ENCODE assay signal across 19 cellular contexts in genomic region chr1:24975391-24975790, GRCh38. TPM values are rescaled to one million over a fixed set of nuclear protein-coding genes. Genes with fewer than 3 reads are reported as not detected.
DNase-seq lines count a peak whose midpoint lies in the region; ATAC-seq and TF ChIP-seq lines count a peak whose summit lies in the region.
"Had no signal": no experiment of that assay in that cellular context is flagged by ENCODE, and none has a peak within 500 bp of the region (broad histone marks: within the 10 kb centered on the region; RNA-seq: fewer than 3 reads in every experiment).

No MANE protein-coding gene starts in this region.

- H3K27ac ChIP-seq in OCI-LY7 (ENCODE audit: low read depth, low read length, poor library complexity, severe bottlenecking), result no peak overlapping the region
- H3K27ac ChIP-seq: 22Rv1, A549, BLaER1, GM23248, HL-60 had no signal

- intact Hi-C loops in activated CD4-positive, alpha-beta T cell treated with anti-CD3 and anti-CD28 coated beads, Interleukin-2, amount 10 ng/mL, durations not matched to agents 24 days and 14 days (cut with micrococcal nuclease), result no loop called here
- intact Hi-C loops in natural killer cell (cut with micrococcal nuclease) (no loop called here), OCI-LY7 (cut with micrococcal nuclease; ENCODE audit: unreplicated experiment) (no loop called here)

- H3K4me1 Mint-ChIP-seq in activated CD4-positive, alpha-beta T cell treated with anti-CD3 and anti-CD28 coated beads, Interleukin-2, amount 10 ng/mL, durations not matched to agents 24 days and 14 days, result peaks cover 63% of the 10 kb centered on the region
- peaks cover 61 to 68% of the 10 kb centered on the region in 2 donors for H3K4me1 Mint-ChIP-seq in natural killer cell treated with Interleukin-12 subunit alpha and Interleukin-12 subunit beta and Interleukin-15 and Interleukin-18, amount 100 ng/mL, for 72 hours (ENCODE audit: low read depth in 2 of 2)
- peaks cover 21 to 37% of the 10 kb centered on the region in 2 donors for H3K4me1 Mint-ChIP-seq in natural killer cell

- DNase-seq in activated CD4-positive, alpha-beta T cell treated with anti-CD3 and anti-CD28 coated beads, Interleukin-2, amount 10 ng/mL, durations not matched to agents 24 days and 14 days, result no peak
- DNase-seq in activated CD4-positive, alpha-beta T cell treated with anti-CD3 and anti-CD28 coated beads for 1 hour, result no peak
- DNase-seq in natural killer cell treated with Interleukin-12 subunit alpha and Interleukin-12 subunit beta and Interleukin-15 and Interleukin-18, amount 100 ng/mL, for 72 hours (ENCODE audit: low spot score), result no peak
- DNase-seq in natural killer cell (no peak), OCI-LY7 (ENCODE audit: low spot score) (peak; percentile 29), AG08396 (ENCODE audit: low spot score) (no peak)
- DNase-seq in activated CD8-positive, alpha-beta memory T cell treated with anti-CD3 and anti-CD28 coated beads for 24 hours, result no peak
- DNase-seq: CD4-positive, alpha-beta memory T cell; DMS79 treated with DMSO at 0.1 percent for 48 hours; GM23248; HFFc6; IMR-90; KBM-7 had no signal

- H3K27ac Mint-ChIP-seq in activated CD4-positive, alpha-beta T cell treated with anti-CD3 and anti-CD28 coated beads, Interleukin-2, amount 10 ng/mL, durations not matched to agents 24 days and 14 days, result peak overlapping the region; percentile 17
- peak overlapping the region; percentile 0 to 45 for H3K27ac Mint-ChIP-seq in natural killer cell treated with Interleukin-12 subunit alpha and Interleukin-12 subunit beta and Interleukin-15 and Interleukin-18, amount 100 ng/mL, for 72 hours
- no peak overlapping the region for H3K27ac Mint-ChIP-seq in natural killer cell
- H3K27ac Mint-ChIP-seq: HFFc6 had no signal

- H2AFZ ChIP-seq in OCI-LY7 (ENCODE audit: low read length), result no peak overlapping the region
- H2AFZ ChIP-seq: GM23248 had no signal

- TF ChIP-seq CTCF in natural killer cell (IDR thresholded peaks at IDR 0.05) (no peak), OCI-LY7 (conservative IDR thresholded peaks at IDR 0.05; ENCODE audit: low read length) (no peak)

- peaks cover 20% of the 10 kb centered on the region for H3K9me3 ChIP-seq in OCI-LY7 (ENCODE audit: low read length)

- H3K4me3 ChIP-seq in OCI-LY7 (ENCODE audit: low read depth, low read length, poor library complexity, severe bottlenecking), result no peak overlapping the region
- H3K4me3 ChIP-seq: A549, BLaER1, GM23248, HAP-1 had no signal

- no peaks in the 10 kb centered on the region for H4K20me1 ChIP-seq in OCI-LY7 (ENCODE audit: insufficient read depth, low read length)
- H4K20me1 ChIP-seq: BLaER1 had no signal

- H3K36me3 Mint-ChIP-seq in activated CD4-positive, alpha-beta T cell treated with anti-CD3 and anti-CD28 coated beads, Interleukin-2, amount 10 ng/mL, durations not matched to agents 24 days and 14 days (ENCODE audit: low read depth), result peaks cover 32% of the 10 kb centered on the region
- H3K36me3 Mint-ChIP-seq in natural killer cell treated with Interleukin-12 subunit alpha and Interleukin-12 subunit beta and Interleukin-15 and Interleukin-18, amount 100 ng/mL, for 72 hours, result peaks cover 38% of the 10 kb centered on the region
- H3K36me3 Mint-ChIP-seq in natural killer cell, result peaks cover 32% of the 10 kb centered on the region

- H3K36me3 ChIP-seq in OCI-LY7 (ENCODE audit: insufficient read depth, low read length), result no peaks in the 10 kb centered on the region
- H3K36me3 ChIP-seq: BLaER1, HAP-1 had no signal

- H3K4me3 Mint-ChIP-seq in activated CD4-positive, alpha-beta T cell treated with anti-CD3 and anti-CD28 coated beads, Interleukin-2, amount 10 ng/mL, durations not matched to agents 24 days and 14 days, result no peak overlapping the region
- no peak overlapping the region for H3K4me3 Mint-ChIP-seq in natural killer cell treated with Interleukin-12 subunit alpha and Interleukin-12 subunit beta and Interleukin-15 and Interleukin-18, amount 100 ng/mL, for 72 hours
- no peak overlapping the region for H3K4me3 Mint-ChIP-seq in natural killer cell
- H3K4me3 Mint-ChIP-seq: CD14-positive monocyte; CD4-positive, alpha-beta memory T cell; HFFc6 had no signal

- no peaks in the 10 kb centered on the region for H3K9me2 ChIP-seq in OCI-LY7 (ENCODE audit: insufficient read depth, low read length)

- no peaks in the 10 kb centered on the region for H3K27me3 Mint-ChIP-seq in activated CD4-positive, alpha-beta T cell treated with anti-CD3 and anti-CD28 coated beads, Interleukin-2, amount 10 ng/mL, durations not matched to agents 24 days and 14 days
- peaks cover 22 to 23% of the 10 kb centered on the region in 2 donors for H3K27me3 Mint-ChIP-seq in natural killer cell treated with Interleukin-12 subunit alpha and Interleukin-12 subunit beta and Interleukin-15 and Interleukin-18, amount 100 ng/mL, for 72 hours
- H3K27me3 Mint-ChIP-seq in natural killer cell (ENCODE audit: low read depth in 2 of 2), result peaks cover 54 to 56% of the 10 kb centered on the region in 2 donors
- H3K27me3 Mint-ChIP-seq: CD4-positive, alpha-beta memory T cell had no signal

- H3K4me2 ChIP-seq in OCI-LY7 (ENCODE audit: low read length), result no peak overlapping the region
- H3K4me2 ChIP-seq: A549, BLaER1 had no signal

- H3K4me1 ChIP-seq in OCI-LY7 (ENCODE audit: insufficient read depth, low read length, poor library complexity, severe bottlenecking), result no peaks in the 10 kb centered on the region
- H3K4me1 ChIP-seq: A549, HAP-1 had no signal

- POLR2A ChIA-PET in OCI-LY7 (lab: Charles Lee), result no interaction called here

- H3K9me3 Mint-ChIP-seq in activated CD4-positive, alpha-beta T cell treated with anti-CD3 and anti-CD28 coated beads, Interleukin-2, amount 10 ng/mL, durations not matched to agents 24 days and 14 days, result peaks cover 31% of the 10 kb centered on the region
- H3K9me3 Mint-ChIP-seq in natural killer cell treated with Interleukin-12 subunit alpha and Interleukin-12 subunit beta and Interleukin-15 and Interleukin-18, amount 100 ng/mL, for 72 hours, result peaks cover 25% of the 10 kb centered on the region
- peaks cover 11 to 13% of the 10 kb centered on the region in 2 donors for H3K9me3 Mint-ChIP-seq in natural killer cell

- no TSS peak for BruUV-seq in OCI-LY7 (replicated peaks; lab: Mats Ljungman, UMichigan)

- H3K79me2 ChIP-seq in OCI-LY7 (ENCODE audit: insufficient read depth, low read depth, low read length), result no peaks in the 10 kb centered on the region

- no peak for ATAC-seq in natural killer cell treated with Interleukin-12 subunit alpha and Interleukin-12 subunit beta and Interleukin-15 and Interleukin-18, amount 100 ng/mL, for 72 hours
- no peak for ATAC-seq in natural killer cell
- ATAC-seq: A549 had no signal

- CTCF ChIA-PET in OCI-LY7 (lab: Charles Lee; ENCODE audit: unreplicated experiment), result no interaction called here

RNA-seq across cellular contexts. Expression of gene RUNX3, which starts 45.3 kb away (rescaled TPM):
- total RNA-seq in activated CD4-positive, alpha-beta T cell treated with anti-CD3 and anti-CD28 coated beads, Interleukin-2, amount 10 ng/mL, durations not matched to agents 24 days and 14 days, result 110 and 112 TPM in 2 replicates
- 100 to 1,000 TPM; 177 to 186 TPM for total RNA-seq in natural killer cell treated with Interleukin-12 subunit alpha and Interleukin-12 subunit beta and Interleukin-15 and Interleukin-18, amount 100 ng/mL, for 72 hours
- 100 to 1,000 TPM; 537 to 630 (median 601) TPM for total RNA-seq in natural killer cell
- total RNA-seq in OCI-LY7 (2014; rRNA removed; shearing (Covaris generic)), result 9.5 and 12.2 TPM in 2 replicates
- total RNA-seq in OCI-LY7 (2022), result 39.5 and 41.1 TPM in 2 replicates
- total RNA-seq: HFFc6, IMR-90 had no signal

Comparison
In these comparisons a context has a peak if more than half of its experiments do, and no peak if none do; other contexts are left out.
1. H3K27ac Mint-ChIP-seq: peak in activated CD4-positive, alpha-beta T cell treated with anti-CD3 and anti-CD28 coated beads, Interleukin-2, amount 10 ng/mL, durations not matched to agents 24 days and 14 days (single experiment) and natural killer cell treated with Interleukin-12 subunit alpha and Interleukin-12 subunit beta and Interleukin-15 and Interleukin-18, amount 100 ng/mL, for 72 hours (2 of 2); none in natural killer cell (0 of 2).